ENCODE assay signal across 2 cellular contexts in the genomic region with DNA sequence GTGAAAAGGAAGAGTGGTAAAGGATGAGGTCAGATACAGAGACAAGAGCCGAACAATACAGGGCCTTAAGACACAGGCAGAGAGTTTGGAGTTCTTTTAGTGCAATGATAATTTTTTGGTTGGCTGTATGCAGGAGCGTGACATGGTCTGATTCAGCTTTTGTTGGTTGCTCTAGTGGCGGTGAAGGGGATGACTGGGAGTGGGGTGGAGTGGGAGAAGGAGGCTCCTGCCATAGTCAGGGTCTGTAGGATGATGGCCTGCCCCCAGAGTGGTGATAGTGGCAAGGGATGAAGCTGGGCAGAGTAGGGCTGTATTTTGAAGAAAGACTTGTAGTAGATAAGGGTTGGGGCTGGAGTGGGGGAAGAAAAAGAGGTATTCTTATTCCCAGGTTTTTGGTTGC.
TF ChIP-seq lines count a peak whose summit lies in the region.

No MANE protein-coding gene starts in this region.

TF ChIP-seq in HepG2, 621 proteins besides CTCF, POLR2A, EP300 and RAD21:
- TF ChIP-seq NFE2L1 (CRISPR knock-in tag; IDR thresholded peaks at IDR 0.05; ENCODE audit: borderline replicate concordance), result no peak
- TF ChIP-seq TARDBP (CRISPR knock-in tag; IDR thresholded peaks at IDR 0.05), result no peak
- TF ChIP-seq, protein P1, sequence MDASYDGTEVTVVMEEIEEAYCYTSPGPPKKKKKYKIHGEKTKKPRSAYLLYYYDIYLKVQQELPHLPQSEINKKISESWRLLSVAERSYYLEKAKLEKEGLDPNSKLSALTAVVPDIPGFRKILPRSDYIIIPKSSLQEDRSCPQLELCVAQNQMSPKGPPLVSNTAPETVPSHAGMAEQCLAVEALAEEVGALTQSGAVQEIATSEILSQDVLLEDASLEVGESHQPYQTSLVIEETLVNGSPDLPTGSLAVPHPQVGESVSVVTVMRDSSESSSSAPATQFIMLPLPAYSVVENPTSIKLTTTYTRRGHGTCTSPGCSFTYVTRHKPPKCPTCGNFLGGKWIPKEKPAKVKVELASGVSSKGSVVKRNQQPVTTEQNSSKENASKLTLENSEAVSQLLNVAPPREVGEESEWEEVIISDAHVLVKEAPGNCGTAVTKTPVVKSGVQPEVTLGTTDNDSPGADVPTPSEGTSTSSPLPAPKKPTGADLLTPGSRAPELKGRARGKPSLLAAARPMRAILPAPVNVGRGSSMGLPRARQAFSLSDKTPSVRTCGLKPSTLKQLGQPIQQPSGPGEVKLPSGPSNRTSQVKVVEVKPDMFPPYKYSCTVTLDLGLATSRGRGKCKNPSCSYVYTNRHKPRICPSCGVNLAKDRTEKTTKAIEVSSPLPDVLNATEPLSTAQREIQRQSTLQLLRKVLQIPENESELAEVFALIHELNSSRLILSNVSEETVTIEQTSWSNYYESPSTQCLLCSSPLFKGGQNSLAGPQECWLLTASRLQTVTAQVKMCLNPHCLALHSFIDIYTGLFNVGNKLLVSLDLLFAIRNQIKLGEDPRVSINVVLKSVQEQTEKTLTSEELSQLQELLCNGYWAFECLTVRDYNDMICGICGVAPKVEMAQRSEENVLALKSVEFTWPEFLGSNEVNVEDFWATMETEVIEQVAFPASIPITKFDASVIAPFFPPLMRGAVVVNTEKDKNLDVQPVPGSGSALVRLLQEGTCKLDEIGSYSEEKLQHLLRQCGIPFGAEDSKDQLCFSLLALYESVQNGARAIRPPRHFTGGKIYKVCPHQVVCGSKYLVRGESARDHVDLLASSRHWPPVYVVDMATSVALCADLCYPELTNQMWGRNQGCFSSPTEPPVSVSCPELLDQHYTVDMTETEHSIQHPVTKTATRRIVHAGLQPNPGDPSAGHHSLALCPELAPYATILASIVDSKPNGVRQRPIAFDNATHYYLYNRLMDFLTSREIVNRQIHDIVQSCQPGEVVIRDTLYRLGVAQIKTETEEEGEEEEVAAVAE (CRISPR knock-in tag; IDR thresholded peaks at IDR 0.05; ENCODE audit: borderline replicate concordance), result no peak
- TF ChIP-seq ZNF232 (CRISPR knock-in tag; IDR thresholded peaks at IDR 0.05; ENCODE audit: borderline replicate concordance), result no peak
- TF ChIP-seq HNRNPUL1 (IDR thresholded peaks at IDR 0.05; ENCODE audit: low read depth, low read length), result no peak
- TF ChIP-seq, protein P2, sequence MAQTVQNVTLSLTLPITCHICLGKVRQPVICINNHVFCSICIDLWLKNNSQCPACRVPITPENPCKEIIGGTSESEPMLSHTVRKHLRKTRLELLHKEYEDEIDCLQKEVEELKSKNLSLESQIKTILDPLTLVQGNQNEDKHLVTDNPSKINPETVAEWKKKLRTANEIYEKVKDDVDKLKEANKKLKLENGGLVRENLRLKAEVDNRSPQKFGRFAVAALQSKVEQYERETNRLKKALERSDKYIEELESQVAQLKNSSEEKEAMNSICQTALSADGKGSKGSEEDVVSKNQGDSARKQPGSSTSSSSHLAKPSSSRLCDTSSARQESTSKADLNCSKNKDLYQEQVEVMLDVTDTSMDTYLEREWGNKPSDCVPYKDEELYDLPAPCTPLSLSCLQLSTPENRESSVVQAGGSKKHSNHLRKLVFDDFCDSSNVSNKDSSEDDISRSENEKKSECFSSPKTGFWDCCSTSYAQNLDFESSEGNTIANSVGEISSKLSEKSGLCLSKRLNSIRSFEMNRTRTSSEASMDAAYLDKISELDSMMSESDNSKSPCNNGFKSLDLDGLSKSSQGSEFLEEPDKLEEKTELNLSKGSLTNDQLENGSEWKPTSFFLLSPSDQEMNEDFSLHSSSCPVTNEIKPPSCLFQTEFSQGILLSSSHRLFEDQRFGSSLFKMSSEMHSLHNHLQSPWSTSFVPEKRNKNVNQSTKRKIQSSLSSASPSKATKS (CRISPR knock-in tag; IDR thresholded peaks at IDR 0.05), result no peak

TF ChIP-seq in GM12878, 131 proteins besides CTCF, POLR2A, EP300 and RAD21:
- TF ChIP-seq CEBPB (IDR thresholded peaks at IDR 0.05; ENCODE audit: borderline replicate concordance in 1 of 2, low read depth in 2 of 2, low read length in 2 of 2) (no peak), TAF1 (IDR thresholded peaks at IDR 0.05; ENCODE audit: borderline replicate concordance, low read depth, low read length) (no peak), KAT2A (conservative IDR thresholded peaks at IDR 0.05; ENCODE audit: control insufficient read depth, low read depth, low read length) (no peak), WRNIP1 (IDR thresholded peaks at IDR 0.05; ENCODE audit: borderline replicate concordance, low read depth, low read length) (no peak), KLF5 (IDR thresholded peaks at IDR 0.05; ENCODE audit: partially characterized antibody) (no peak), GABPA (IDR thresholded peaks at IDR 0.05; ENCODE audit: low read depth) (no peak), BMI1 (IDR thresholded peaks at IDR 0.05; ENCODE audit: borderline replicate concordance) (no peak), KDM1A (IDR thresholded peaks at IDR 0.05; ENCODE audit: borderline replicate concordance) (no peak), SPI1 (IDR thresholded peaks at IDR 0.05; ENCODE audit: borderline replicate concordance, insufficient read depth, low read depth, low read length) (no peak), PML (IDR thresholded peaks at IDR 0.05; ENCODE audit: low read length) (no peak), TARDBP (IDR thresholded peaks at IDR 0.05; ENCODE audit: borderline replicate concordance) (no peak), SIN3A (IDR thresholded peaks at IDR 0.05; ENCODE audit: low read depth, low read length) (no peak), ZNF217 (IDR thresholded peaks at IDR 0.05) (no peak), RCOR1 (conservative IDR thresholded peaks at IDR 0.05; ENCODE audit: low read depth, low read length) (no peak), CREM (IDR thresholded peaks at IDR 0.05; ENCODE audit: low read depth) (no peak), NRF1 (conservative IDR thresholded peaks at IDR 0.05; ENCODE audit: low read depth, low read length) (no peak), RBBP5 (conservative IDR thresholded peaks at IDR 0.05) (no peak)
- TF ChIP-seq, protein P3, sequence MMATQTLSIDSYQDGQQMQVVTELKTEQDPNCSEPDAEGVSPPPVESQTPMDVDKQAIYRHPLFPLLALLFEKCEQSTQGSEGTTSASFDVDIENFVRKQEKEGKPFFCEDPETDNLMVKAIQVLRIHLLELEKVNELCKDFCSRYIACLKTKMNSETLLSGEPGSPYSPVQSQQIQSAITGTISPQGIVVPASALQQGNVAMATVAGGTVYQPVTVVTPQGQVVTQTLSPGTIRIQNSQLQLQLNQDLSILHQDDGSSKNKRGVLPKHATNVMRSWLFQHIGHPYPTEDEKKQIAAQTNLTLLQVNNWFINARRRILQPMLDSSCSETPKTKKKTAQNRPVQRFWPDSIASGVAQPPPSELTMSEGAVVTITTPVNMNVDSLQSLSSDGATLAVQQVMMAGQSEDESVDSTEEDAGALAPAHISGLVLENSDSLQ (IDR thresholded peaks at IDR 0.05), result no peak
- TF ChIP-seq, protein P4, sequence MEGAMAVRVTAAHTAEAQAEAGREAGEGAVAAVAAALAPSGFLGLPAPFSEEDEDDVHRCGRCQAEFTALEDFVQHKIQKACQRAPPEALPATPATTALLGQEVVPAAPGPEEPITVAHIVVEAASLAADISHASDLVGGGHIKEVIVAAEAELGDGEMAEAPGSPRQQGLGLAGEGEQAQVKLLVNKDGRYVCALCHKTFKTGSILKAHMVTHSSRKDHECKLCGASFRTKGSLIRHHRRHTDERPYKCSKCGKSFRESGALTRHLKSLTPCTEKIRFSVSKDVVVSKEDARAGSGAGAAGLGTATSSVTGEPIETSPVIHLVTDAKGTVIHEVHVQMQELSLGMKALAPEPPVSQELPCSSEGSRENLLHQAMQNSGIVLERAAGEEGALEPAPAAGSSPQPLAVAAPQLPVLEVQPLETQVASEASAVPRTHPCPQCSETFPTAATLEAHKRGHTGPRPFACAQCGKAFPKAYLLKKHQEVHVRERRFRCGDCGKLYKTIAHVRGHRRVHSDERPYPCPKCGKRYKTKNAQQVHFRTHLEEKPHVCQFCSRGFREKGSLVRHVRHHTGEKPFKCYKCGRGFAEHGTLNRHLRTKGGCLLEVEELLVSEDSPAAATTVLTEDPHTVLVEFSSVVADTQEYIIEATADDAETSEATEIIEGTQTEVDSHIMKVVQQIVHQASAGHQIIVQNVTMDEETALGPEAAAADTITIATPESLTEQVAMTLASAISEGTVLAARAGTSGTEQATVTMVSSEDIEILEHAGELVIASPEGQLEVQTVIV (IDR thresholded peaks at IDR 0.05; ENCODE audit: borderline replicate concordance, partially characterized antibody), result no peak
- TF ChIP-seq, protein P5, sequence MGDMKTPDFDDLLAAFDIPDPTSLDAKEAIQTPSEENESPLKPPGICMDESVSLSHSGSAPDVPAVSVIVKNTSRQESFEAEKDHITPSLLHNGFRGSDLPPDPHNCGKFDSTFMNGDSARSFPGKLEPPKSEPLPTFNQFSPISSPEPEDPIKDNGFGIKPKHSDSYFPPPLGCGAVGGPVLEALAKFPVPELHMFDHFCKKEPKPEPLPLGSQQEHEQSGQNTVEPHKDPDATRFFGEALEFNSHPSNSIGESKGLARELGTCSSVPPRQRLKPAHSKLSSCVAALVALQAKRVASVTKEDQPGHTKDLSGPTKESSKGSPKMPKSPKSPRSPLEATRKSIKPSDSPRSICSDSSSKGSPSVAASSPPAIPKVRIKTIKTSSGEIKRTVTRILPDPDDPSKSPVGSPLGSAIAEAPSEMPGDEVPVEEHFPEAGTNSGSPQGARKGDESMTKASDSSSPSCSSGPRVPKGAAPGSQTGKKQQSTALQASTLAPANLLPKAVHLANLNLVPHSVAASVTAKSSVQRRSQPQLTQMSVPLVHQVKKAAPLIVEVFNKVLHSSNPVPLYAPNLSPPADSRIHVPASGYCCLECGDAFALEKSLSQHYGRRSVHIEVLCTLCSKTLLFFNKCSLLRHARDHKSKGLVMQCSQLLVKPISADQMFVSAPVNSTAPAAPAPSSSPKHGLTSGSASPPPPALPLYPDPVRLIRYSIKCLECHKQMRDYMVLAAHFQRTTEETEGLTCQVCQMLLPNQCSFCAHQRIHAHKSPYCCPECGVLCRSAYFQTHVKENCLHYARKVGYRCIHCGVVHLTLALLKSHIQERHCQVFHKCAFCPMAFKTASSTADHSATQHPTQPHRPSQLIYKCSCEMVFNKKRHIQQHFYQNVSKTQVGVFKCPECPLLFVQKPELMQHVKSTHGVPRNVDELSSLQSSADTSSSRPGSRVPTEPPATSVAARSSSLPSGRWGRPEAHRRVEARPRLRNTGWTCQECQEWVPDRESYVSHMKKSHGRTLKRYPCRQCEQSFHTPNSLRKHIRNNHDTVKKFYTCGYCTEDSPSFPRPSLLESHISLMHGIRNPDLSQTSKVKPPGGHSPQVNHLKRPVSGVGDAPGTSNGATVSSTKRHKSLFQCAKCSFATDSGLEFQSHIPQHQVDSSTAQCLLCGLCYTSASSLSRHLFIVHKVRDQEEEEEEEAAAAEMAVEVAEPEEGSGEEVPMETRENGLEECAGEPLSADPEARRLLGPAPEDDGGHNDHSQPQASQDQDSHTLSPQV (IDR thresholded peaks at IDR 0.05), result no peak
